In the genomic region with DNA sequence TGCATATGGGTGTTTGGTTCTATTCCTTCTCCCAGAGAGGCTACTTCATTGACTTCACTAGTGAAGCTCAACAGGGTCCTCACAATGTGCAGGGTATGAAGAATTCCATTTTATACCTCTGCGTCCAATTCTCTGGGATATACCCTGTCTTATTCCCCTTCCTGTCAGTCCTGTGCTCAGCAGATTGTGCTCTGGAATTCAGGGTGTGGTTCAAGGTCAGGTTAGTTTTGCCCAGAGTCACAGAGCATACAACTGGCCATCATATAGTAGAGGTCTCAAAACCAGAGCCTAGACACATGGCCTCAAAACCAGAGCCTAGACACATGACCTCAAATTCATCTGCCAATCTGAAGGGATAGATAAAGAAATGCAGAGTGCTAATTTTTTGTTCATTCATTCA, we compare ENCODE assay signal across 19 cellular contexts. TPM values are rescaled to one million over a fixed set of nuclear protein-coding genes. Genes with fewer than 3 reads are reported as not detected.
"Had no signal": no experiment of that assay in that cellular context is flagged by ENCODE, and none has a peak within 500 bp of the region (broad histone marks: within the 10 kb centered on the region; RNA-seq: fewer than 3 reads in every experiment).

No MANE protein-coding gene starts in this region.

- DNase-seq: KBM-7, NCI-H1092 treated with DMSO at 0.1 percent for 48 hours, NCI-H1436, NCI-H187, NCI-H2029, NCI-H2081 treated with DMSO at 0.1 percent for 48 hours, NCI-H2171, NCI-H446, NCI-H510A, NCI-H524 treated with DMSO at 0.1 percent for 48 hours, NCI-H69, NCI-H774, SHP77, SK-N-SH, SW 1271 had no signal

- H3K27ac ChIP-seq: RWPE1 had no signal

- H3K9ac ChIP-seq: SK-N-SH had no signal

- H3K4me2 ChIP-seq: SK-N-SH had no signal

- H3K9me3 ChIP-seq: SK-N-SH had no signal

RNA-seq across cellular contexts. Expression of a gene that starts 38.8 kb away (rescaled TPM):
- total RNA-seq: HT1080, MCF 10A, SK-MEL-5 had no signal
- polyA plus RNA-seq: SK-N-SH had no signal
